ENCODE assay signal across 13 cellular contexts in the genomic region with DNA sequence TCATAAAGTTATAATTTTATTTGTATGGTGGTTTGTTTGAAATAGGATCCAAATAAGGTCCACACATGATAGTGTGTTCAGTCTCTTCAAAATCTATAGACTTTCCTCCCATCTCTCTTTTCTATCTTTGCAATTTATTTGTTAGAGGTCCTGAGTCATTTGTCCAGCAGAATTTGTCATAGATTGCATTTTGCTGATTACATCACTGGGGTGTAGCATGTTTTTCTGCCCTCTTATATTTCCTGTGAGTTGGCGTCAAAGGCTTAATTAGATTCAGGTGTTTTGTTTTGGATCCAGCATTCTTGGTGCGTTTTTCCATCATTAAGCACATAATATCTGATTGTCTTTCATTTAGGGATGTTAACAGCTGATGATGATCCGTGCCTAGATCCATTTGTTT. TPM values are rescaled to one million over a fixed set of nuclear protein-coding genes. Genes with fewer than 3 reads are reported as not detected.
DNase-seq lines count a peak whose midpoint lies in the region; ATAC-seq and TF ChIP-seq lines count a peak whose summit lies in the region.
"Had no signal": no experiment of that assay in that cellular context is flagged by ENCODE, and none has a peak within 500 bp of the region (broad histone marks: within the 10 kb centered on the region; RNA-seq: fewer than 3 reads in every experiment).

No MANE protein-coding gene starts in this region.

- no peaks in the 10 kb centered on the region for H3K27me3 Mint-ChIP-seq in CD8-positive, alpha-beta memory T cell
- no peaks in the 10 kb centered on the region for H3K27me3 Mint-ChIP-seq in T-helper 17 cell

- TF ChIP-seq CTCF in body of pancreas (IDR thresholded peaks at IDR 0.05), result no peak

- H3K9me3 Mint-ChIP-seq in CD8-positive, alpha-beta memory T cell, result no peaks in the 10 kb centered on the region

- peak overlapping the region in 5 of 7 donors; percentile 2 to 48 (median 38) for H3K4me3 Mint-ChIP-seq in CD8-positive, alpha-beta memory T cell
- peak overlapping the region; percentile 58 for H3K4me3 Mint-ChIP-seq in T-helper 17 cell

- intact Hi-C loops in body of pancreas (cut with DNase I), result no loop called here

- no peak for TF ChIP-seq POLR2A in body of pancreas (IDR thresholded peaks at IDR 0.05)

- H3K4me1 ChIP-seq in CD8-positive, alpha-beta memory T cell (ENCODE audit: insufficient read depth, low read length), result peaks cover 89% of the 10 kb centered on the region
- no peaks in the 10 kb centered on the region for H3K4me1 ChIP-seq in body of pancreas

- CTCF ChIA-PET in CD8-positive, alpha-beta memory T cell (lab: Charles Lee), result interaction anchor here (0.8 kb wide), 1 partner anchor 371 kb away, joined by 3 read pairs; no protein-coding TSS in a partner anchor

- H3K27ac ChIP-seq in CD8-positive, alpha-beta memory T cell (ENCODE audit: low read depth, low read length), result no peak overlapping the region
- no peak overlapping the region for H3K27ac ChIP-seq in body of pancreas
- H3K27ac ChIP-seq: lower lobe of right lung, SK-N-MC had no signal

- peak overlapping the region; percentile 25 to 78 (median 64) for H3K27ac Mint-ChIP-seq in CD8-positive, alpha-beta memory T cell
- peak overlapping the region; percentile 86 for H3K27ac Mint-ChIP-seq in T-helper 17 cell

- peaks cover 91 to 98% (median 98%) of the 10 kb centered on the region in 3 donors for H3K4me1 Mint-ChIP-seq in CD8-positive, alpha-beta memory T cell
- H3K4me1 Mint-ChIP-seq in T-helper 17 cell, result peaks cover 55% of the 10 kb centered on the region

- WGBS in body of pancreas, 2 donors, result 72 to 75% methylated on average over 3 of the region's 3 CpGs

- H3K36me3 ChIP-seq in CD8-positive, alpha-beta memory T cell (ENCODE audit: insufficient read depth, low read length), result peaks cover 7% of the 10 kb centered on the region
- H3K36me3 ChIP-seq in body of pancreas (replicated peaks in 1 of 2; ENCODE audit: insufficient read depth in 1 of 2, low read depth in 2 of 2), result no peaks in the 10 kb centered on the region
- H3K36me3 ChIP-seq: lower lobe of right lung had no signal

- H3K9me3 ChIP-seq in CD8-positive, alpha-beta memory T cell (ENCODE audit: low read length), result no peaks in the 10 kb centered on the region
- no peaks in the 10 kb centered on the region for H3K9me3 ChIP-seq in T-helper 17 cell (ENCODE audit: control insufficient read depth, low read length, poor library complexity, severe bottlenecking)
- no peaks in the 10 kb centered on the region for H3K9me3 ChIP-seq in body of pancreas
- H3K9me3 ChIP-seq: lower lobe of right lung had no signal

- DNase-seq in A172 (ENCODE audit: low spot score) (peak; percentile 38), T-helper 17 cell (no peak), fibroblast of peridontal ligament (ENCODE audit: extremely low read depth) (peak; percentile 88), UCSD-AML1 (lab: John Stamatoyannopoulos, UW; ENCODE audit: unreplicated experiment) (no peak), NCI-H510A (lab: John Stamatoyannopoulos, UW) (no peak), body of pancreas (no peak), RPMI8226 (no peak)
- DNase-seq in CD8-positive, alpha-beta memory T cell, result no peak
- DNase-seq: lower lobe of right lung; NCI-H526; posterior cingulate gyrus; stimulated activated CD4-positive, alpha-beta T cell treated with anti-CD3 and anti-CD28 coated beads, Interleukin-4, amount 100 ng/mL, for 4 hours had no signal

- peak overlapping the region; percentile 15 for H3K4me3 ChIP-seq in CD8-positive, alpha-beta memory T cell (ENCODE audit: low read length)
- no peak overlapping the region for H3K4me3 ChIP-seq in body of pancreas
- H3K4me3 ChIP-seq: lower lobe of right lung, SK-N-MC had no signal

- peaks cover 3 to 40% (median 7%) of the 10 kb centered on the region in 3 donors for H3K36me3 Mint-ChIP-seq in CD8-positive, alpha-beta memory T cell
- no peaks in the 10 kb centered on the region for H3K36me3 Mint-ChIP-seq in T-helper 17 cell (ENCODE audit: low read depth)

- no peaks in the 10 kb centered on the region for H3K27me3 ChIP-seq in CD8-positive, alpha-beta memory T cell (ENCODE audit: insufficient read depth, low read length, poor library complexity, severe bottlenecking)
- no peaks in the 10 kb centered on the region for H3K27me3 ChIP-seq in body of pancreas

- ATAC-seq in T-helper 17 cell, result no peak
- ATAC-seq in body of pancreas, result no peak
- ATAC-seq: lower lobe of right lung had no signal

- POLR2A ChIA-PET in CD8-positive, alpha-beta memory T cell (lab: Charles Lee), result interaction anchor here (1.2 kb wide), 1 partner anchor 9 kb away, joined by 3 read pairs; no protein-coding TSS in a partner anchor

RNA-seq across cellular contexts. Expression of gene CYFIP2, which starts 15.0 kb away (rescaled TPM):
- total RNA-seq in A172 (2014; rRNA removed; shearing (Covaris generic)), result 24.7 and 47.7 TPM in 2 replicates
- 100 to 1,000 TPM; 239 to 259 TPM for total RNA-seq in CD8-positive, alpha-beta memory T cell
- 534 TPM for polyA plus RNA-seq in CD8-positive, alpha-beta memory T cell
- 100 to 1,000 TPM; 363 to 389 TPM for total RNA-seq in T-helper 17 cell
- total RNA-seq in body of pancreas, result 10 to 100 TPM; 15.6 to 22.1 TPM

Comparison
In these comparisons a context has a peak if more than half of its experiments do, and no peak if none do; other contexts are left out.
1. DNase-seq: peak in A172 (single experiment) and fibroblast of peridontal ligament (single experiment); none in CD8-positive, alpha-beta memory T cell (0 of 5), T-helper 17 cell (0 of 3), UCSD-AML1 (single experiment), NCI-H510A (single experiment), body of pancreas (0 of 4) and RPMI8226 (single experiment).